ENCODE assay signal across 15 cellular contexts in the genomic region with DNA sequence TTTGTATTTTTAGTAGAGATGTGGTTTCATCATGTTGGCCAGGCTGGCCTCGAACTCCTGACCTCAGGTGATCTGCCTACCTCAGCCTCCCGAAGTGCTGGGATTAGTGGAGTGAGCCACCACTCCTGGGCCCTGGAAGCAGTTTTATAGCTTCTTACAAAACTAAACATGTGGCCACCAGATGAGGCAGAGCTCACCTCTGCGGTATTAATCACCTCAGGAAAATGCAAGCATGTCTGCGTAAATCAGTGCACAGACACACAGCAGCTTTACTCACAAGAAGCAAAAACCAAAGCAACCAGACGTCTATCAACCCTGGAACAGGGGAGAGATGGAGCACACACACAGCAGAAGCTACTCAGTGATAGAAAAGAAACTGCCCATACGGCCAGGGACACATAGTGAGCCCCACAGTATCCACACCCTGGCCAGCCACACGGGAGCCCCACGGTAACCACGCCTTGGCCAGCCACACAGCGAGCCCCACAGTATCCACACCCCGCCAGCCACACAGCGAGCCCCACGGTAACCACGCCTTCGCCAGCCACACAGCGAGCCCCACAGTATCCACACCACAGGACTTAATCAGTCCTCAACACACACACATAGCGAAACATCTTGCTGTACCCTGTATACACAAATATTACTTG. TPM values are rescaled to one million over a fixed set of nuclear protein-coding genes. Genes with fewer than 3 reads are reported as not detected.
DNase-seq lines count a peak whose midpoint lies in the region; ATAC-seq and TF ChIP-seq lines count a peak whose summit lies in the region.
"Had no signal": no experiment of that assay in that cellular context is flagged by ENCODE, and none has a peak within 500 bp of the region (broad histone marks: within the 10 kb centered on the region; RNA-seq: fewer than 3 reads in every experiment).

No MANE protein-coding gene starts in this region.

- H3K27me3 ChIP-seq in CD4-positive, CD25-positive, alpha-beta regulatory T cell (ENCODE audit: control insufficient read depth, insufficient read depth, low read length): no peaks in the 10 kb centered on the region
- H3K27me3 ChIP-seq in naive thymus-derived CD4-positive, alpha-beta T cell (ENCODE audit: control insufficient read depth in 2 of 2, insufficient read depth in 2 of 2, low read length in 2 of 2): no peaks in the 10 kb centered on the region

- ATAC-seq in CD4-positive, CD25-positive, alpha-beta regulatory T cell (ENCODE audit: low read depth in 2 of 2): no peak
- no peak for ATAC-seq in naive thymus-derived CD4-positive, alpha-beta T cell
- ATAC-seq in GM19324 (IDR thresholded peaks at IDR 0.05; ENCODE audit: low FRiP score, unreplicated experiment): no peak

- POLR2A ChIA-PET in naive thymus-derived CD4-positive, alpha-beta T cell (lab: Charles Lee): no interaction called here

- peak overlapping the region in 1 of 4 donors; percentile 21 for H3K4me3 Mint-ChIP-seq in CD4-positive, CD25-positive, alpha-beta regulatory T cell
- H3K4me3 Mint-ChIP-seq in activated naive CD8-positive, alpha-beta T cell treated with anti-CD3 and anti-CD28 coated beads for 36 hours: no peak overlapping the region
- H3K4me3 Mint-ChIP-seq in naive thymus-derived CD4-positive, alpha-beta T cell: peak overlapping the region in 9 of 10 donors; percentile 52 to 81 (median 72)
- H3K4me3 Mint-ChIP-seq in osteocyte (ENCODE audit: unreplicated experiment): no peak overlapping the region
- H3K4me3 Mint-ChIP-seq: endodermal cell had no signal

- H3K4me1 ChIP-seq in CD4-positive, CD25-positive, alpha-beta regulatory T cell (ENCODE audit: control insufficient read depth, insufficient read depth, low read length, poor library complexity, severe bottlenecking): peaks cover 11% of the 10 kb centered on the region
- H3K4me1 ChIP-seq in naive thymus-derived CD4-positive, alpha-beta T cell (ENCODE audit: control insufficient read depth in 2 of 2, insufficient read depth in 2 of 2, low read length in 2 of 2): peaks cover 0 to 19% of the 10 kb centered on the region in 2 donors

- peaks cover 10 to 27% of the 10 kb centered on the region in 2 experiments for H3K9me3 ChIP-seq in CD4-positive, CD25-positive, alpha-beta regulatory T cell (ENCODE audit: control insufficient read depth in 2 of 2, low read length in 2 of 2)
- peaks cover 0 to 32% (median 4%) of the 10 kb centered on the region in 3 experiments for H3K9me3 ChIP-seq in naive thymus-derived CD4-positive, alpha-beta T cell (ENCODE audit: control insufficient read depth in 2 of 3, low read length in 3 of 3)

- CTCF ChIA-PET in naive thymus-derived CD4-positive, alpha-beta T cell (lab: Charles Lee): no interaction called here

- H3K27ac ChIP-seq in CD4-positive, CD25-positive, alpha-beta regulatory T cell (ENCODE audit: insufficient read depth, low read length, poor library complexity, severe bottlenecking): peak overlapping the region; percentile 70
- peak overlapping the region; percentile 71 for H3K27ac ChIP-seq in naive thymus-derived CD4-positive, alpha-beta T cell (ENCODE audit: low read depth, low read length)

- H3K4me1 Mint-ChIP-seq in CD4-positive, CD25-positive, alpha-beta regulatory T cell: peaks cover 10 to 24% (median 17%) of the 10 kb centered on the region in 4 donors
- peaks cover 17% of the 10 kb centered on the region for H3K4me1 Mint-ChIP-seq in activated naive CD8-positive, alpha-beta T cell treated with anti-CD3 and anti-CD28 coated beads for 36 hours
- peaks cover 16 to 33% (median 30%) of the 10 kb centered on the region in 7 donors for H3K4me1 Mint-ChIP-seq in naive thymus-derived CD4-positive, alpha-beta T cell
- H3K4me1 Mint-ChIP-seq in osteocyte (ENCODE audit: unreplicated experiment): peaks cover 5% of the 10 kb centered on the region
- H3K4me1 Mint-ChIP-seq: endodermal cell had no signal

- no peak overlapping the region for H3K4me3 ChIP-seq in CD4-positive, CD25-positive, alpha-beta regulatory T cell (ENCODE audit: low read depth, low read length)
- no peak overlapping the region for H3K4me3 ChIP-seq in naive thymus-derived CD4-positive, alpha-beta T cell (ENCODE audit: low read length)

- peak overlapping the region; percentile 72 to 98 (median 96) for H3K27ac Mint-ChIP-seq in CD4-positive, CD25-positive, alpha-beta regulatory T cell
- peak overlapping the region; percentile 92 for H3K27ac Mint-ChIP-seq in activated naive CD8-positive, alpha-beta T cell treated with anti-CD3 and anti-CD28 coated beads for 36 hours
- peak overlapping the region; percentile 86 to 99 (median 96) for H3K27ac Mint-ChIP-seq in naive thymus-derived CD4-positive, alpha-beta T cell
- no peak overlapping the region for H3K27ac Mint-ChIP-seq in osteocyte (ENCODE audit: unreplicated experiment)
- H3K27ac Mint-ChIP-seq: endodermal cell had no signal

- H3K36me3 Mint-ChIP-seq in CD4-positive, CD25-positive, alpha-beta regulatory T cell: peaks cover 29% of the 10 kb centered on the region
- peaks cover 61% of the 10 kb centered on the region for H3K36me3 Mint-ChIP-seq in activated naive CD8-positive, alpha-beta T cell treated with anti-CD3 and anti-CD28 coated beads for 36 hours
- peaks cover 9 to 51% (median 32%) of the 10 kb centered on the region in 5 donors for H3K36me3 Mint-ChIP-seq in naive thymus-derived CD4-positive, alpha-beta T cell
- peaks cover 31% of the 10 kb centered on the region for H3K36me3 Mint-ChIP-seq in osteocyte (ENCODE audit: unreplicated experiment)

- DNase-seq in CD4-positive, CD25-positive, alpha-beta regulatory T cell: no peak
- DNase-seq in HCEC 1CT: peak; percentile 92
- no peak for DNase-seq in activated naive CD8-positive, alpha-beta T cell treated with anti-CD3 and anti-CD28 coated beads for 36 hours
- no peak for DNase-seq in naive thymus-derived CD4-positive, alpha-beta T cell
- no peak for DNase-seq in RPMI8226
- DNase-seq in GDM1 (lab: John Stamatoyannopoulos, UW): no peak
- no peak for DNase-seq in osteocyte (ENCODE audit: extremely low spot score, unreplicated experiment)
- DNase-seq: activated CD4-positive, alpha-beta T cell treated with anti-CD3 and anti-CD28 coated beads for 1 hour; DMS79; endodermal cell; mammary epithelial cell; NCI-H446 treated with DMSO at 0.1 percent for 48 hours; SHP77 treated with DMSO at 0.1 percent for 48 hours; substantia nigra had no signal

- no peak for TF ChIP-seq CTCF in osteocyte (IDR thresholded peaks at IDR 0.05)

- intact Hi-C loops in naive thymus-derived CD4-positive, alpha-beta T cell (cut with micrococcal nuclease): loop anchor here (1.0 to 2.0 kb wide), 5 partner anchors 30 to 38 kb away; partner anchors contain the start of genes GTPBP6 (in 2 of the 2) and PPP2R3B (in 1 of the 2)

- peaks cover 22% of the 10 kb centered on the region for H3K36me3 ChIP-seq in CD4-positive, CD25-positive, alpha-beta regulatory T cell (ENCODE audit: control insufficient read depth, insufficient read depth, low read length)
- peaks cover 0 to 15% (median 0%) of the 10 kb centered on the region in 3 experiments for H3K36me3 ChIP-seq in naive thymus-derived CD4-positive, alpha-beta T cell (ENCODE audit: control insufficient read depth in 2 of 3, insufficient read depth in 3 of 3, low read length in 3 of 3)

- H3K9me3 Mint-ChIP-seq in CD4-positive, CD25-positive, alpha-beta regulatory T cell: peaks cover 0 to 18% (median 3%) of the 10 kb centered on the region in 7 donors
- peaks cover 16% of the 10 kb centered on the region for H3K9me3 Mint-ChIP-seq in activated naive CD8-positive, alpha-beta T cell treated with anti-CD3 and anti-CD28 coated beads for 36 hours
- peaks cover 0 to 32% (median 14%) of the 10 kb centered on the region in 11 donors for H3K9me3 Mint-ChIP-seq in naive thymus-derived CD4-positive, alpha-beta T cell
- no peaks in the 10 kb centered on the region for H3K9me3 Mint-ChIP-seq in osteocyte (ENCODE audit: unreplicated experiment)

- H3K27me3 Mint-ChIP-seq in CD4-positive, CD25-positive, alpha-beta regulatory T cell: no peaks in the 10 kb centered on the region
- H3K27me3 Mint-ChIP-seq in activated naive CD8-positive, alpha-beta T cell treated with anti-CD3 and anti-CD28 coated beads for 36 hours: no peaks in the 10 kb centered on the region
- H3K27me3 Mint-ChIP-seq in naive thymus-derived CD4-positive, alpha-beta T cell: no peaks in the 10 kb centered on the region
- H3K27me3 Mint-ChIP-seq in osteocyte (ENCODE audit: unreplicated experiment): no peaks in the 10 kb centered on the region

RNA-seq across cellular contexts. Expression of gene PPP2R3B, which starts 30.2 kb away (rescaled TPM):
- 23.5 TPM for total RNA-seq in CD4-positive, CD25-positive, alpha-beta regulatory T cell
- polyA plus RNA-seq in CD4-positive, CD25-positive, alpha-beta regulatory T cell: 1 to 10 TPM; 4.8 to 9.9 (median 7.0) TPM
- total RNA-seq in activated naive CD8-positive, alpha-beta T cell treated with anti-CD3 and anti-CD28 coated beads for 36 hours: 10 to 100 TPM; 25.5 to 30.6 TPM
- 10 to 100 TPM; 24.9 to 53.5 (median 32.5) TPM for total RNA-seq in naive thymus-derived CD4-positive, alpha-beta T cell
- 10 to 100 TPM in 1 of 2 donors, 1 to 10 TPM in 1; 7.3 to 13.8 TPM for polyA plus RNA-seq in naive thymus-derived CD4-positive, alpha-beta T cell
- 28.2 and 32.9 TPM in 2 replicates for total RNA-seq in osteocyte

RNA-seq across cellular contexts. Expression of gene GTPBP6, which starts 37.9 kb away (rescaled TPM):
- total RNA-seq in CD4-positive, CD25-positive, alpha-beta regulatory T cell: 62.2 TPM
- polyA plus RNA-seq in CD4-positive, CD25-positive, alpha-beta regulatory T cell: 10 to 100 TPM; 29.7 to 42.8 (median 35.6) TPM
- total RNA-seq in activated naive CD8-positive, alpha-beta T cell treated with anti-CD3 and anti-CD28 coated beads for 36 hours: 10 to 100 TPM; 70.5 to 71.7 TPM
- 10 to 100 TPM; 52.1 to 95.2 (median 75.1) TPM for total RNA-seq in naive thymus-derived CD4-positive, alpha-beta T cell
- 10 to 100 TPM; 38.9 to 68.0 TPM for polyA plus RNA-seq in naive thymus-derived CD4-positive, alpha-beta T cell
- total RNA-seq in osteocyte: 47.5 and 49.9 TPM in 2 replicates

Comparison
In these comparisons a context has a peak if more than half of its experiments do, and no peak if none do; other contexts are left out.
1. H3K4me3 Mint-ChIP-seq: peak in naive thymus-derived CD4-positive, alpha-beta T cell (9 of 10); none in activated naive CD8-positive, alpha-beta T cell treated with anti-CD3 and anti-CD28 coated beads for 36 hours (single experiment) and osteocyte (single experiment).